9 cellular contexts compared by ENCODE assay signal in genomic region chr2:25294573-25295462, GRCh38. TPM values are rescaled to one million over a fixed set of nuclear protein-coding genes. Genes with fewer than 3 reads are reported as not detected.
DNase-seq lines count a peak whose midpoint lies in the region; ATAC-seq, FAIRE-seq and TF ChIP-seq lines count a peak whose summit lies in the region.
"Had no signal": no experiment of that assay in that cellular context is flagged by ENCODE, and none has a peak within 500 bp of the region (broad histone marks: within the 10 kb centered on the region; RNA-seq: fewer than 3 reads in every experiment).

No MANE protein-coding gene starts in this region.

- ATAC-seq in stimulated activated naive CD8-positive, alpha-beta T cell treated with anti-CD3 and anti-CD28 coated beads, Interleukin-15, Interleukin-2, amounts not matched to agents 100 U/mL and 50 U/mL, for 24 hours: peak; percentile 85

- H3K4me1 Mint-ChIP-seq in activated CD4-positive, alpha-beta T cell treated with anti-CD3 and anti-CD28 coated beads, Interleukin-2, amount 10 ng/mL, durations not matched to agents 7 days and 5 days: peaks cover 56% of the 10 kb centered on the region

- TF ChIP-seq POLR2A in GM12891 (IDR thresholded peaks at IDR 0.05; ENCODE audit: low read depth, low read length) (peak; percentile 58; the same call in 1 of the 2 replicates), H54 (IDR thresholded peaks at IDR 0.05; ENCODE audit: low read depth, low read length) (no peak)

- CTCF ChIA-PET in activated CD4-positive, alpha-beta T cell treated with anti-CD3 and anti-CD28 coated beads, Interleukin-2, amount 10 ng/mL, durations not matched to agents 7 days and 5 days (lab: Charles Lee): interaction anchor here (0.7 to 4.9 kb wide), 11 partner anchors 8 to 81 kb away, joined by 3 to 27 read pairs (median 4); no protein-coding TSS in a partner anchor

- peak overlapping the region; percentile 60 for H3K4me3 Mint-ChIP-seq in activated CD4-positive, alpha-beta T cell treated with anti-CD3 and anti-CD28 coated beads, Interleukin-2, amount 10 ng/mL, durations not matched to agents 7 days and 5 days

- FAIRE-seq in GM12891 (lab: Jason Lieb, UNC) (peak; percentile 98), H54 (lab: Jason Lieb, UNC) (no peak)

- DNase-seq in GM12891 (ENCODE audit: insufficient read length, low spot score) (peak; percentile 87), H54 (ENCODE audit: insufficient read length, low spot score) (peak; percentile 55), NCI-H1092 (lab: John Stamatoyannopoulos, UW) (peak; percentile 54), HPDE6-E6E7 (ENCODE audit: extremely low spot score) (no peak)
- peak; percentile 89 for DNase-seq in activated CD4-positive, alpha-beta T cell treated with anti-CD3 and anti-CD28 coated beads, Interleukin-2, amount 10 ng/mL, durations not matched to agents 7 days and 5 days
- peak; percentile 81 for DNase-seq in stimulated activated naive CD8-positive, alpha-beta T cell treated with anti-CD3 and anti-CD28 coated beads, Interleukin-15, Interleukin-2, amounts not matched to agents 100 U/mL and 50 U/mL, for 24 hours

- POLR2A ChIA-PET in activated CD4-positive, alpha-beta T cell treated with anti-CD3 and anti-CD28 coated beads, Interleukin-2, amount 10 ng/mL, durations not matched to agents 7 days and 5 days (lab: Charles Lee): interaction anchor here (0.5 to 1.3 kb wide), 4 partner anchors 9 to 231 kb away, joined by 3 to 9 read pairs (median 4); partner anchors contain the start of gene DNMT3A

- H3K4me1 ChIP-seq in duodenal mucosa (ENCODE audit: control insufficient read depth in 1 of 2, insufficient read depth in 2 of 2, low read length in 2 of 2) (peaks cover 16 to 20% of the 10 kb centered on the region in 2 donors), muscle layer of colon (ENCODE audit: insufficient read depth, low read length) (peaks cover 38% of the 10 kb centered on the region)

- peaks cover 6 to 9% of the 10 kb centered on the region in 2 donors for H3K36me3 ChIP-seq in duodenal mucosa (ENCODE audit: control insufficient read depth in 1 of 2, insufficient read depth in 2 of 2, low read length in 2 of 2)
- peaks cover 39% of the 10 kb centered on the region for H3K36me3 ChIP-seq in muscle layer of colon (ENCODE audit: insufficient read depth, low read length)

- H3K9me3 Mint-ChIP-seq in activated CD4-positive, alpha-beta T cell treated with anti-CD3 and anti-CD28 coated beads, Interleukin-2, amount 10 ng/mL, durations not matched to agents 7 days and 5 days: no peaks in the 10 kb centered on the region

- peaks cover 37% of the 10 kb centered on the region for H3K36me3 Mint-ChIP-seq in activated CD4-positive, alpha-beta T cell treated with anti-CD3 and anti-CD28 coated beads, Interleukin-2, amount 10 ng/mL, durations not matched to agents 7 days and 5 days (ENCODE audit: low read depth)

- H3K4me3 ChIP-seq in duodenal mucosa (ENCODE audit: low read depth in 1 of 2, low read length in 2 of 2) (peak overlapping the region; percentile 8 to 26), muscle layer of colon (ENCODE audit: low read depth in 1 of 2, low read length in 2 of 2) (peak overlapping the region in 1 of 2 donors; percentile 26)

- H3K9ac ChIP-seq in duodenal mucosa (ENCODE audit: low read depth in 1 of 2, low read length in 2 of 2) (no peak overlapping the region), muscle layer of colon (ENCODE audit: low read length) (no peak overlapping the region)

- H3K27me3 Mint-ChIP-seq in activated CD4-positive, alpha-beta T cell treated with anti-CD3 and anti-CD28 coated beads, Interleukin-2, amount 10 ng/mL, durations not matched to agents 7 days and 5 days: no peaks in the 10 kb centered on the region

- H3K9me3 ChIP-seq in duodenal mucosa (ENCODE audit: control insufficient read depth in 1 of 2, low read length in 2 of 2) (no peaks in the 10 kb centered on the region), muscle layer of colon (ENCODE audit: low read length) (no peaks in the 10 kb centered on the region)

- H3K27ac ChIP-seq in duodenal mucosa (ENCODE audit: low read depth, low read length) (peak overlapping the region; percentile 55), muscle layer of colon (ENCODE audit: low read depth, low read length) (peak overlapping the region; percentile 77)
- H3K27ac ChIP-seq: epithelial cell of prostate had no signal

- H3K27me3 ChIP-seq in duodenal mucosa (ENCODE audit: control insufficient read depth in 1 of 2, insufficient read depth in 2 of 2, low read length in 2 of 2): no peaks in the 10 kb centered on the region
- no peaks in the 10 kb centered on the region for H3K27me3 ChIP-seq in muscle layer of colon (ENCODE audit: control insufficient read depth in 1 of 2, insufficient read depth in 2 of 2, low read length in 2 of 2)

- peak overlapping the region; percentile 92 for H3K27ac Mint-ChIP-seq in activated CD4-positive, alpha-beta T cell treated with anti-CD3 and anti-CD28 coated beads, Interleukin-2, amount 10 ng/mL, durations not matched to agents 7 days and 5 days

TF ChIP-seq in GM12891, 5 proteins besides CTCF, POLR2A, EP300 and RAD21:
- peak; percentile 86 for TF ChIP-seq SPI1 (IDR thresholded peaks at IDR 0.05; ENCODE audit: low read depth, low read length)
- TF ChIP-seq PAX5 (IDR thresholded peaks at IDR 0.05; ENCODE audit: insufficient read depth, low read length, severe bottlenecking): no peak
- TF ChIP-seq POLR2AphosphoS5 (IDR thresholded peaks at IDR 0.05; ENCODE audit: low read depth, low read length): peak; percentile 53
- peak; percentile 28; the same call in 1 of the 2 replicates for TF ChIP-seq TAF1 (IDR thresholded peaks at IDR 0.05; ENCODE audit: low read depth, low read length)
- TF ChIP-seq POU2F2 (IDR thresholded peaks at IDR 0.05; ENCODE audit: low read depth, low read length): peak; percentile 11; the same call in 1 of the 2 replicates

RNA-seq across cellular contexts. Expression of gene DNMT3A, which starts 46.9 kb away (rescaled TPM):
- 35.0 TPM for polyA plus RNA-seq in GM12891 (2012; ENCODE audit: low read depth, missing spikeins)
- total RNA-seq in activated CD4-positive, alpha-beta T cell treated with anti-CD3 and anti-CD28 coated beads, Interleukin-2, amount 10 ng/mL, durations not matched to agents 7 days and 5 days: 10 to 100 TPM; 55.9 to 62.3 TPM
